Comparison of ENCODE assay signal across 8 cellular contexts in the genomic region with DNA sequence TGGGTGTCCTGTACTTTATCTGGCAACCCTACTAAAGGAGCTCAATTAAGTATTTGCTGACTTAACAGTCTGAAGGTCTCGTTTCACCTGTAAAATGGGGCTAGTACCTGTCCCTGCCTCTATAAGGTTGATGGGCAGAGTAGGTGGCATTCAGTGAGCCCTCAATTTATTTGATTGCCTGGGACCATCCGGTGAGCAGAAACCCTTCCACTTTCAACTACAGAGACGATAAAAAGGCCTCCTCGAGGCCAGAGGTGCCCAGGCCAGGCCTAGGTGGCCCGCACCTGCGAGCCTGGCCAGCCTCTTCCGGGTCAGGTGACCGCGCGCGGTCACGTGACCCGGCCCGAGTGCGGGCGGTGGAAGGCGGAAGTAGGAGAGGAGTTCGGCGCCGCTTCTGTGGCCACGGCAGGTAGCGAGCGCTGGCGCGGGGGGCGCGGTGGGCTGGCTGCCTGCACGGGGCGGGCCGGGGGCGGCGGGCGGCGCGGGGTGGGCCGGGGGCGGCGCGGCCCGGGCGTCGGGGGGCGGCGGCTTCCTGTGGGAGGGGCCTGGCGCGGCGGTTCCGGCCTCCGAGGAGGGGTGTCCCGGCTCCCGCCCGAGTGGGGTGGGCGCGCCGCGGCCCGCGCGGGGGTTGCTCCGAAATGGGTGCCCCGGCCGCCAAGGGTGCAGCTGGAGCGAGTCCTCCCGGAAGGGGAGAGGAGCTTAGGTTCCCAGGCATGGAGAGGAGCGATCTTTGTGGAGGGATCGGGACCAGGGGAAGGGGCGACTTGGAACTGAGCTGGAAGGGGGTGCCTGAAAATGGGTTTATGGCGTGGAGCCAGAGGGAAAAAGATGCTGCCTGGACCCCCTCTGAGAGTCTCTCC. TPM values are rescaled to one million over a fixed set of nuclear protein-coding genes. Genes with fewer than 3 reads are reported as not detected.
A peak's percentile ranks its signal among the peaks of the same experiment; 100 is the strongest.
DNase-seq lines count a peak whose midpoint lies in the region; ATAC-seq and TF ChIP-seq lines count a peak whose summit lies in the region.

Gene WWP2, plus strand, starts transcription at position 350 of the 860 bp plus-strand sequence. CDS start 24,679 bp downstream, outside the sequence.

- peak within 1 kb of the TSS; percentile 93 for H3K4me3 Mint-ChIP-seq in T-helper 2 cell treated with Interferon-gamma antibody and Interleukin-4, amounts not matched to agents 5 μg/mL and 100 μg/mL, for 36 hours

- peak; percentile 79 for ATAC-seq in HG02571 (IDR thresholded peaks at IDR 0.05; ENCODE audit: unreplicated experiment)
- peak; percentile 88 for ATAC-seq in aorta (ENCODE audit: low FRiP score)

- H3K27me3 ChIP-seq in ascending aorta (no peaks in the 10 kb centered on the region), hepatocyte (no peaks in the 10 kb centered on the region), aorta (ENCODE audit: control insufficient read depth in 1 of 2, insufficient read depth in 2 of 2, low read length in 1 of 2) (no peaks in the 10 kb centered on the region)

- TF ChIP-seq CTCF in ascending aorta (IDR thresholded peaks at IDR 0.05) (no peak), hepatocyte (IDR thresholded peaks at IDR 0.05; ENCODE audit: poor library complexity) (no peak)

- H3K9me2 ChIP-seq in hepatocyte (replicated peaks; ENCODE audit: insufficient read depth), result no peaks in the 10 kb centered on the region

- peaks cover 24% of the 10 kb centered on the region for H3K4me1 Mint-ChIP-seq in T-helper 2 cell treated with Interferon-gamma antibody and Interleukin-4, amounts not matched to agents 5 μg/mL and 100 μg/mL, for 36 hours (ENCODE audit: low read depth)

- H3K9me3 ChIP-seq in ascending aorta (no peaks in the 10 kb centered on the region), hepatocyte (ENCODE audit: low read depth) (no peaks in the 10 kb centered on the region), aorta (ENCODE audit: control insufficient read depth, low read length) (no peaks in the 10 kb centered on the region)

- TF ChIP-seq POLR2A in GM10847 (IDR thresholded peaks at IDR 0.05; ENCODE audit: extremely low read depth, insufficient read length), result peak; percentile 82

- H3K27ac Mint-ChIP-seq in T-helper 2 cell treated with Interferon-gamma antibody and Interleukin-4, amounts not matched to agents 5 μg/mL and 100 μg/mL, for 36 hours, result peak within 1 kb of the TSS; percentile 96

- H3K4me2 ChIP-seq in hepatocyte, result peak within 1 kb of the TSS; percentile 76

- WGBS in hepatocyte (ENCODE audit: low lambda C conversion rate, missing lambda C conversion rate), result 5% methylated on average over 23 of the region's 68 CpGs
- WGBS in aorta, 2 donors, result 1% methylated on average over 47 to 68 of the region's 68 CpGs

- peaks cover 10% of the 10 kb centered on the region for H3K36me3 Mint-ChIP-seq in T-helper 2 cell treated with Interferon-gamma antibody and Interleukin-4, amounts not matched to agents 5 μg/mL and 100 μg/mL, for 36 hours (ENCODE audit: low read depth)

- H3K27ac ChIP-seq in ascending aorta, result peak within 1 kb of the TSS; percentile 86 to 92
- peak within 1 kb of the TSS; percentile 86 for H3K27ac ChIP-seq in hepatocyte
- peak within 1 kb of the TSS; percentile 87 to 94 for H3K27ac ChIP-seq in aorta (ENCODE audit: low read depth in 1 of 2, low read length in 2 of 2)

- peak within 1 kb of the TSS; percentile 86 to 87 for H3K4me3 ChIP-seq in ascending aorta
- peak within 1 kb of the TSS; percentile 44 for H3K4me3 ChIP-seq in hepatocyte
- H3K4me3 ChIP-seq in aorta (ENCODE audit: low read length in 2 of 2), result peak within 1 kb of the TSS; percentile 88 to 91

- DNase-seq in NCI-H1105 treated with DMSO at 0.1 percent for 48 hours (lab: John Stamatoyannopoulos, UW) (peak; percentile 71), ascending aorta (ENCODE audit: low spot score in 2 of 2) (peak in 1 of 2 donors; percentile 84), hepatocyte (ENCODE audit: low spot score) (peak; percentile 94), renal cortical epithelial cell (ENCODE audit: low read depth) (peak; percentile 34), aorta (peak; percentile 80 to 92)
- peak; percentile 68 for DNase-seq in T-helper 2 cell treated with Interferon-gamma antibody and Interleukin-4, amounts not matched to agents 5 μg/mL and 100 μg/mL, for 36 hours (ENCODE audit: low spot score)

- peaks cover 0 to 15% of the 10 kb centered on the region in 2 donors for H3K4me1 ChIP-seq in ascending aorta
- peaks cover 5% of the 10 kb centered on the region for H3K4me1 ChIP-seq in hepatocyte (ENCODE audit: insufficient read depth)
- no peaks in the 10 kb centered on the region for H3K4me1 ChIP-seq in aorta (ENCODE audit: control insufficient read depth in 1 of 2, insufficient read depth in 2 of 2, low read length in 2 of 2)

- peaks cover 40% of the 10 kb centered on the region for H3K79me2 ChIP-seq in hepatocyte

- peak within 1 kb of the TSS; percentile 91 for H2AFZ ChIP-seq in hepatocyte

- H3K36me3 ChIP-seq in ascending aorta, result no peaks in the 10 kb centered on the region
- H3K36me3 ChIP-seq in hepatocyte (replicated peaks; ENCODE audit: insufficient read depth, low read depth), result no peaks in the 10 kb centered on the region
- no peaks in the 10 kb centered on the region for H3K36me3 ChIP-seq in aorta (ENCODE audit: control insufficient read depth in 1 of 2, insufficient read depth in 2 of 2, low read length in 1 of 2)

- intact Hi-C loops in ascending aorta (cut with DNase I) (no loop called here), aorta (cut with DNase I) (no loop called here)

- no peaks in the 10 kb centered on the region for H3K27me3 Mint-ChIP-seq in T-helper 2 cell treated with Interferon-gamma antibody and Interleukin-4, amounts not matched to agents 5 μg/mL and 100 μg/mL, for 36 hours (ENCODE audit: low read depth)

- no peaks in the 10 kb centered on the region for H3K9me3 Mint-ChIP-seq in T-helper 2 cell treated with Interferon-gamma antibody and Interleukin-4, amounts not matched to agents 5 μg/mL and 100 μg/mL, for 36 hours

- no peaks in the 10 kb centered on the region for H4K20me1 ChIP-seq in hepatocyte (ENCODE audit: insufficient read depth, poor library complexity, severe bottlenecking)

RNA-seq across cellular contexts. Expression of gene WWP2, which starts in this region (rescaled TPM):
- total RNA-seq in ascending aorta (71.2 TPM), hepatocyte (19.9 and 26.2 TPM in 2 replicates), renal cortical epithelial cell (19.8 and 36.5 TPM in 2 replicates), aorta (100 to 1,000 TPM; 135 to 144 TPM)
- polyA plus RNA-seq in hepatocyte (19.1 and 23.1 TPM in 2 replicates), aorta (100 to 1,000 TPM in 1 of 2 donors, 10 to 100 TPM in 1; 59.0 to 141 TPM)
